ENCODE assay signal across 13 cellular contexts in genomic region chr4:4761128-4761991, GRCh38.
A peak's percentile ranks its signal among the peaks of the same experiment; 100 is the strongest.
DNase-seq lines count a peak whose midpoint lies in the region; TF ChIP-seq lines count a peak whose summit lies in the region.
"Had no signal": no experiment of that assay in that cellular context is flagged by ENCODE, and none has a peak within 500 bp of the region (broad histone marks: within the 10 kb centered on the region; RNA-seq: fewer than 3 reads in every experiment).

No MANE protein-coding gene starts in this region.

- H4K20me1 ChIP-seq in BLaER1 treated with 17β-estradiol and CSF1 and Interleukin-3, amounts not matched to agents 10 nM and 100 nM, result peaks cover 0 to 24% (median 0%) of the 10 kb centered on the region in 11 experiments; a peak in 5 of 22 replicates

- peaks cover 0 to 13% (median 4%) of the 10 kb centered on the region in 11 experiments; a peak in 12 of 22 replicates for H3K9me3 ChIP-seq in BLaER1 treated with 17β-estradiol and CSF1 and Interleukin-3, amounts not matched to agents 10 nM and 100 nM (replicated peaks in 1 of 11)
- H3K9me3 ChIP-seq in HAP-1 (no peaks in the 10 kb centered on the region), MG63 (no peaks in the 10 kb centered on the region)
- H3K9me3 ChIP-seq: mucosa of descending colon, upper lobe of left lung had no signal

- peaks cover 17 to 40% (median 33%) of the 10 kb centered on the region in 10 experiments for H3K4me1 ChIP-seq in BLaER1 treated with 17β-estradiol and CSF1 and Interleukin-3, amounts not matched to agents 10 nM and 100 nM
- H3K4me1 ChIP-seq in HAP-1, result no peaks in the 10 kb centered on the region
- H3K4me1 ChIP-seq: upper lobe of left lung had no signal

- no peak overlapping the region for H3K4me3 ChIP-seq in BLaER1 treated with 17β-estradiol and CSF1 and Interleukin-3, amounts not matched to agents 10 nM and 100 nM
- H3K4me3 ChIP-seq in HAP-1 (no peak overlapping the region), astrocyte of the cerebellum (ENCODE audit: low read depth, low read length) (no peak overlapping the region), MG63 (no peak overlapping the region)
- H3K4me3 ChIP-seq: mucosa of descending colon, upper lobe of left lung had no signal

- H3K27ac ChIP-seq in BLaER1 treated with 17β-estradiol and CSF1 and Interleukin-3, amounts not matched to agents 10 nM and 100 nM, result no peak overlapping the region
- H3K27ac ChIP-seq: epithelial cell of prostate, upper lobe of left lung had no signal

- TF ChIP-seq CTCF in astrocyte of the cerebellum (IDR thresholded peaks at IDR 0.05; ENCODE audit: low read depth, low read length, missing control alignments), result peak; percentile 59

- H3K4me2 ChIP-seq in BLaER1 treated with 17β-estradiol and CSF1 and Interleukin-3, amounts not matched to agents 10 nM and 100 nM, result peak overlapping the region in 8 of 11 experiments; percentile 81 to 94 (median 89); a peak in 16 of 22 replicates

- H3K9ac ChIP-seq in BLaER1 treated with 17β-estradiol and CSF1 and Interleukin-3, amounts not matched to agents 10 nM and 100 nM, result no peak overlapping the region

- H3K27me3 ChIP-seq in BLaER1 treated with 17β-estradiol and CSF1 and Interleukin-3, amounts not matched to agents 10 nM and 100 nM, result peaks cover 0 to 56% (median 7%) of the 10 kb centered on the region in 11 experiments; a peak in 11 of 22 replicates
- H3K27me3 ChIP-seq in HAP-1 (ENCODE audit: low read depth) (no peaks in the 10 kb centered on the region), MG63 (no peaks in the 10 kb centered on the region)
- H3K27me3 ChIP-seq: upper lobe of left lung had no signal

- in situ Hi-C loops in HAP-1 (cut with MboI; ENCODE audit: low sequenced_read_pairs), result no loop called here
- in situ Hi-C loops in astrocyte of the cerebellum (cut with HindIII; ENCODE audit: low sequenced_read_pairs), result no loop called here

- DNase-seq in HAP-1 (ENCODE audit: low spot score in 2 of 2) (peak; percentile 5 to 54), astrocyte of the cerebellum (ENCODE audit: low read depth) (no peak), medulla oblongata (ENCODE audit: extremely low spot score) (peak; percentile 62), NCI-H446 (lab: John Stamatoyannopoulos, UW) (no peak), MG63 (no peak), NCI-H1105 (lab: John Stamatoyannopoulos, UW) (no peak), NCI-H2107 treated with DMSO at 0.1 percent for 48 hours (lab: John Stamatoyannopoulos, UW; ENCODE audit: unreplicated experiment) (no peak)
- DNase-seq: activated CD4-positive, CD25-positive, alpha-beta regulatory T cell; mucosa of descending colon; stimulated activated CD4-positive, alpha-beta T cell treated with anti-CD3 and anti-CD28 coated beads, Interleukin-2, amount 100 ng/mL, for 24 hours; upper lobe of left lung had no signal

- no peaks in the 10 kb centered on the region for H3K36me3 ChIP-seq in BLaER1 treated with 17β-estradiol and CSF1 and Interleukin-3, amounts not matched to agents 10 nM and 100 nM
- H3K36me3 ChIP-seq in HAP-1 (replicated peaks) (no peaks in the 10 kb centered on the region), MG63 (no peaks in the 10 kb centered on the region)
- H3K36me3 ChIP-seq: upper lobe of left lung had no signal

Comparison
In these comparisons a context has a peak if more than half of its experiments do, and no peak if none do; other contexts are left out.
1. DNase-seq: peak in HAP-1 (2 of 2) and medulla oblongata (single experiment); none in astrocyte of the cerebellum (single experiment), NCI-H446 (0 of 2), MG63 (single experiment), NCI-H1105 (single experiment) and NCI-H2107 treated with DMSO at 0.1 percent for 48 hours (single experiment).